1 cellular context compared by ENCODE assay signal in the genomic region with DNA sequence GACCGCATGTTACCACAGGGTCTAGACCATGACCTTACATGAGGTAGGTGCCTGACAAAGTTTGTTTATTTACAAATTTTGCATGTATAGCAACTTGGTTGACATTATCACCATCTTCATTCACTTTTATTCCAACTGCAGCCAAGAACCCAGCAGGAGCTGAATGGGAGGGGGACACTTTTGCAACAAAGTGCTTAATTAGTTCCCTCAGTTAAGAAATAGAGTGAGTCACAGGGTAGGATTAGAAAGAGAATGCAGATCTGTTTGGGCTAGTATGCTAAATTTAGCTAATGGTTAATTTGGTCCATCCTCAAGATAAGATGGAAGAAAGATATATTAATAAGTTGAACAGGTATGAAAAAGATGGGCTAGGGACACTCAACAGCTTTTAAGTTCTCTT.
TF ChIP-seq lines count a peak whose summit lies in the region.

No MANE protein-coding gene starts in this region.

TF ChIP-seq in HepG2, 621 proteins besides CTCF, POLR2A, EP300 and RAD21 (continued from another document):
- TF ChIP-seq HNRNPUL1 (IDR thresholded peaks at IDR 0.05; ENCODE audit: low read depth, low read length) = no peak
- no peak for TF ChIP-seq SSRP1 (CRISPR knock-in tag; IDR thresholded peaks at IDR 0.05)
- TF ChIP-seq NRL (CRISPR knock-in tag; IDR thresholded peaks at IDR 0.05; ENCODE audit: borderline replicate concordance) = no peak
- TF ChIP-seq, protein P1, sequence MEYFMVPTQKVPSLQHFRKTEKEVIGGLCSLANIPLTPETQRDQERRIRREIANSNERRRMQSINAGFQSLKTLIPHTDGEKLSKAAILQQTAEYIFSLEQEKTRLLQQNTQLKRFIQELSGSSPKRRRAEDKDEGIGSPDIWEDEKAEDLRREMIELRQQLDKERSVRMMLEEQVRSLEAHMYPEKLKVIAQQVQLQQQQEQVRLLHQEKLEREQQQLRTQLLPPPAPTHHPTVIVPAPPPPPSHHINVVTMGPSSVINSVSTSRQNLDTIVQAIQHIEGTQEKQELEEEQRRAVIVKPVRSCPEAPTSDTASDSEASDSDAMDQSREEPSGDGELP (IDR thresholded peaks at IDR 0.05; ENCODE audit: borderline replicate concordance, low read depth) = no peak
- TF ChIP-seq CHD4 (IDR thresholded peaks at IDR 0.05; ENCODE audit: borderline replicate concordance, low read length) = no peak
- TF ChIP-seq, protein P2, sequence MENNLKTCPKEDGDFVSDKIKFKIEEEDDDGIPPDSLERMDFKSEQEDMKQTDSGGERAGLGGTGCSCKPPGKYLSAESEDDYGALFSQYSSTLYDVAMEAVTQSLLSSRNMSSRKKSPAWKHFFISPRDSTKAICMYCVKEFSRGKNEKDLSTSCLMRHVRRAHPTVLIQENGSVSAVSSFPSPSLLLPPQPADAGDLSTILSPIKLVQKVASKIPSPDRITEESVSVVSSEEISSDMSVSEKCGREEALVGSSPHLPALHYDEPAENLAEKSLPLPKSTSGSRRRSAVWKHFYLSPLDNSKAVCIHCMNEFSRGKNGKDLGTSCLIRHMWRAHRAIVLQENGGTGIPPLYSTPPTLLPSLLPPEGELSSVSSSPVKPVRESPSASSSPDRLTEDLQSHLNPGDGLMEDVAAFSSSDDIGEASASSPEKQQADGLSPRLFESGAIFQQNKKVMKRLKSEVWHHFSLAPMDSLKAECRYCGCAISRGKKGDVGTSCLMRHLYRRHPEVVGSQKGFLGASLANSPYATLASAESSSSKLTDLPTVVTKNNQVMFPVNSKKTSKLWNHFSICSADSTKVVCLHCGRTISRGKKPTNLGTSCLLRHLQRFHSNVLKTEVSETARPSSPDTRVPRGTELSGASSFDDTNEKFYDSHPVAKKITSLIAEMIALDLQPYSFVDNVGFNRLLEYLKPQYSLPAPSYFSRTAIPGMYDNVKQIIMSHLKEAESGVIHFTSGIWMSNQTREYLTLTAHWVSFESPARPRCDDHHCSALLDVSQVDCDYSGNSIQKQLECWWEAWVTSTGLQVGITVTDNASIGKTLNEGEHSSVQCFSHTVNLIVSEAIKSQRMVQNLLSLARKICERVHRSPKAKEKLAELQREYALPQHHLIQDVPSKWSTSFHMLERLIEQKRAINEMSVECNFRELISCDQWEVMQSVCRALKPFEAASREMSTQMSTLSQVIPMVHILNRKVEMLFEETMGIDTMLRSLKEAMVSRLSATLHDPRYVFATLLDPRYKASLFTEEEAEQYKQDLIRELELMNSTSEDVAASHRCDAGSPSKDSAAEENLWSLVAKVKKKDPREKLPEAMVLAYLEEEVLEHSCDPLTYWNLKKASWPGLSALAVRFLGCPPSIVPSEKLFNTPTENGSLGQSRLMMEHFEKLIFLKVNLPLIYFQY (CRISPR knock-in tag; IDR thresholded peaks at IDR 0.05; ENCODE audit: borderline replicate concordance) = no peak
- TF ChIP-seq ZNF737 (CRISPR knock-in tag; IDR thresholded peaks at IDR 0.05; ENCODE audit: borderline replicate concordance) = no peak
- TF ChIP-seq PHF20 (CRISPR knock-in tag; IDR thresholded peaks at IDR 0.05) = no peak
- no peak for TF ChIP-seq YY1 (IDR thresholded peaks at IDR 0.05; ENCODE audit: insufficient read depth, insufficient replicate concordance, low read depth, low read length)
- TF ChIP-seq ZSCAN29 (CRISPR knock-in tag; conservative IDR thresholded peaks at IDR 0.05) = no peak
- TF ChIP-seq, protein P3, sequence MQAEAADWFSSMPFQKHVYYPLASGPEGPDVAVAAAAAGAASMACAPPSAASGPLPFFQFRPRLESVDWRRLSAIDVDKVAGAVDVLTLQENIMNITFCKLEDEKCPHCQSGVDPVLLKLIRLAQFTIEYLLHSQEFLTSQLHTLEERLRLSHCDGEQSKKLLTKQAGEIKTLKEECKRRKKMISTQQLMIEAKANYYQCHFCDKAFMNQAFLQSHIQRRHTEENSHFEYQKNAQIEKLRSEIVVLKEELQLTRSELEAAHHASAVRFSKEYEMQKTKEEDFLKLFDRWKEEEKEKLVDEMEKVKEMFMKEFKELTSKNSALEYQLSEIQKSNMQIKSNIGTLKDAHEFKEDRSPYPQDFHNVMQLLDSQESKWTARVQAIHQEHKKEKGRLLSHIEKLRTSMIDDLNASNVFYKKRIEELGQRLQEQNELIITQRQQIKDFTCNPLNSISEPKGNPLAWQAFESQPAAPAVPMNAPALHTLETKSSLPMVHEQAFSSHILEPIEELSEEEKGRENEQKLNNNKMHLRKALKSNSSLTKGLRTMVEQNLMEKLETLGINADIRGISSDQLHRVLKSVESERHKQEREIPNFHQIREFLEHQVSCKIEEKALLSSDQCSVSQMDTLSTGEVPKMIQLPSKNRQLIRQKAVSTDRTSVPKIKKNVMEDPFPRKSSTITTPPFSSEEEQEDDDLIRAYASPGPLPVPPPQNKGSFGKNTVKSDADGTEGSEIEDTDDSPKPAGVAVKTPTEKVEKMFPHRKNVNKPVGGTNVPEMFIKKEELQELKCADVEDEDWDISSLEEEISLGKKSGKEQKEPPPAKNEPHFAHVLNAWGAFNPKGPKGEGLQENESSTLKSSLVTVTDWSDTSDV (CRISPR knock-in tag; IDR thresholded peaks at IDR 0.05) = no peak
